In genomic region chr10:43398939-43399871, GRCh38 we compare ENCODE assay signal across 1 cellular context.
TF ChIP-seq lines count a peak whose summit lies in the region.

No MANE protein-coding gene starts in this region.

TF ChIP-seq in HepG2, 621 proteins besides CTCF, POLR2A, EP300 and RAD21 (continues in another document):
- TF ChIP-seq LCORL (IDR thresholded peaks at IDR 0.05) (no peak), LCORL (CRISPR knock-in tag; IDR thresholded peaks at IDR 0.05) (peak; percentile 55), HMG20A (CRISPR knock-in tag; IDR thresholded peaks at IDR 0.05; ENCODE audit: borderline replicate concordance) (peak; percentile 44; the same call in 1 of the 2 replicates), ZNF564 (CRISPR knock-in tag; IDR thresholded peaks at IDR 0.05) (no peak), ZNF460 (CRISPR knock-in tag; IDR thresholded peaks at IDR 0.05; ENCODE audit: borderline replicate concordance) (no peak), ZNF362 (CRISPR knock-in tag; IDR thresholded peaks at IDR 0.05; ENCODE audit: borderline replicate concordance) (peak; percentile 24; the same call in 1 of the 2 replicates), TEF (CRISPR knock-in tag; IDR thresholded peaks at IDR 0.05) (no peak), ZNF770 (CRISPR knock-in tag; IDR thresholded peaks at IDR 0.05) (peak; percentile 68; the same call in 1 of the 2 replicates), GATAD1 (CRISPR knock-in tag; IDR thresholded peaks at IDR 0.05) (peak; percentile 69), CREM (IDR thresholded peaks at IDR 0.05) (peak; percentile 42; the same call in 1 of the 2 replicates), CREM (CRISPR knock-in tag; IDR thresholded peaks at IDR 0.05) (no peak), CEBPG (CRISPR knock-in tag; IDR thresholded peaks at IDR 0.05) (peak; percentile 97), SOX13 (IDR thresholded peaks at IDR 0.05) (peak; percentile 51; the same call in 1 of the 2 replicates), SOX13 (CRISPR knock-in tag; conservative IDR thresholded peaks at IDR 0.05 in 1 of 2, IDR thresholded peaks at IDR 0.05 in 1 of 2) (peak in 1 of 2 experiments; percentile 79; a peak in 2 of 4 replicates), HCFC1 (IDR thresholded peaks at IDR 0.05; ENCODE audit: low read depth, low read length) (no peak), PATZ1 (CRISPR knock-in tag; IDR thresholded peaks at IDR 0.05) (0 out of 2 replicates have a peak, but pooled peaks have one; percentile 24), TP53 (CRISPR knock-in tag; conservative IDR thresholded peaks at IDR 0.05) (no peak), ZHX1 (CRISPR knock-in tag; IDR thresholded peaks at IDR 0.05; ENCODE audit: low read depth) (0 out of 2 replicates have a peak, but pooled peaks have one; percentile 30), ZKSCAN5 (CRISPR knock-in tag; IDR thresholded peaks at IDR 0.05) (no peak), HOXA5 (CRISPR knock-in tag; IDR thresholded peaks at IDR 0.05) (no peak), ARNTL (CRISPR knock-in tag; IDR thresholded peaks at IDR 0.05) (peak; percentile 62; the same call in 1 of the 2 replicates), HNRNPL (IDR thresholded peaks at IDR 0.05; ENCODE audit: low read depth, low read length) (no peak), ZNF577 (CRISPR knock-in tag; IDR thresholded peaks at IDR 0.05; ENCODE audit: borderline replicate concordance, low read depth) (no peak), PITX1 (CRISPR knock-in tag; IDR thresholded peaks at IDR 0.05) (peak; percentile 52; the same call in 1 of the 2 replicates), ZNF766 (CRISPR knock-in tag; IDR thresholded peaks at IDR 0.05; ENCODE audit: borderline replicate concordance) (no peak), DNMT1 (CRISPR knock-in tag; IDR thresholded peaks at IDR 0.05) (no peak), ZNF710 (CRISPR knock-in tag; IDR thresholded peaks at IDR 0.05; ENCODE audit: borderline replicate concordance) (0 out of 2 replicates have a peak, but pooled peaks have one; percentile 28), MEF2D (CRISPR knock-in tag; IDR thresholded peaks at IDR 0.05) (no peak), FOXK1 (CRISPR knock-in tag; IDR thresholded peaks at IDR 0.05; ENCODE audit: borderline replicate concordance, low read depth) (0 out of 2 replicates have a peak, but pooled peaks have one; percentile 32), FOSL2 (CRISPR knock-in tag; IDR thresholded peaks at IDR 0.05) (peak; percentile 64; the same call in 1 of the 2 replicates), TEAD3 (CRISPR knock-in tag; optimal IDR thresholded peaks at IDR 0.05; ENCODE audit: borderline replicate concordance) (peak; percentile 70), RBM22 (optimal IDR thresholded peaks at IDR 0.05; ENCODE audit: low read length) (no peak), ZNF276 (CRISPR knock-in tag; IDR thresholded peaks at IDR 0.05; ENCODE audit: low read depth) (no peak), YEATS2 (CRISPR knock-in tag; IDR thresholded peaks at IDR 0.05; ENCODE audit: borderline replicate concordance) (0 out of 2 replicates have a peak, but pooled peaks have one; percentile 15), JDP2 (CRISPR knock-in tag; IDR thresholded peaks at IDR 0.05; ENCODE audit: borderline replicate concordance) (no peak), RXRB (CRISPR knock-in tag; IDR thresholded peaks at IDR 0.05; ENCODE audit: borderline replicate concordance) (peak; percentile 52; the same call in 1 of the 2 replicates), HNF4G (IDR thresholded peaks at IDR 0.05; ENCODE audit: borderline replicate concordance, low read depth, low read length) (peak; percentile 59; the same call in 1 of the 2 replicates), HNF4G (CRISPR knock-in tag; IDR thresholded peaks at IDR 0.05; ENCODE audit: borderline replicate concordance, low read depth) (no peak), SETDB1 (CRISPR knock-in tag; IDR thresholded peaks at IDR 0.05; ENCODE audit: borderline replicate concordance) (no peak)
- TF ChIP-seq, protein P1, sequence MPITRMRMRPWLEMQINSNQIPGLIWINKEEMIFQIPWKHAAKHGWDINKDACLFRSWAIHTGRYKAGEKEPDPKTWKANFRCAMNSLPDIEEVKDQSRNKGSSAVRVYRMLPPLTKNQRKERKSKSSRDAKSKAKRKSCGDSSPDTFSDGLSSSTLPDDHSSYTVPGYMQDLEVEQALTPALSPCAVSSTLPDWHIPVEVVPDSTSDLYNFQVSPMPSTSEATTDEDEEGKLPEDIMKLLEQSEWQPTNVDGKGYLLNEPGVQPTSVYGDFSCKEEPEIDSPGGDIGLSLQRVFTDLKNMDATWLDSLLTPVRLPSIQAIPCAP (CRISPR knock-in tag; IDR thresholded peaks at IDR 0.05; ENCODE audit: low read depth) = no peak
- TF ChIP-seq, protein P2, sequence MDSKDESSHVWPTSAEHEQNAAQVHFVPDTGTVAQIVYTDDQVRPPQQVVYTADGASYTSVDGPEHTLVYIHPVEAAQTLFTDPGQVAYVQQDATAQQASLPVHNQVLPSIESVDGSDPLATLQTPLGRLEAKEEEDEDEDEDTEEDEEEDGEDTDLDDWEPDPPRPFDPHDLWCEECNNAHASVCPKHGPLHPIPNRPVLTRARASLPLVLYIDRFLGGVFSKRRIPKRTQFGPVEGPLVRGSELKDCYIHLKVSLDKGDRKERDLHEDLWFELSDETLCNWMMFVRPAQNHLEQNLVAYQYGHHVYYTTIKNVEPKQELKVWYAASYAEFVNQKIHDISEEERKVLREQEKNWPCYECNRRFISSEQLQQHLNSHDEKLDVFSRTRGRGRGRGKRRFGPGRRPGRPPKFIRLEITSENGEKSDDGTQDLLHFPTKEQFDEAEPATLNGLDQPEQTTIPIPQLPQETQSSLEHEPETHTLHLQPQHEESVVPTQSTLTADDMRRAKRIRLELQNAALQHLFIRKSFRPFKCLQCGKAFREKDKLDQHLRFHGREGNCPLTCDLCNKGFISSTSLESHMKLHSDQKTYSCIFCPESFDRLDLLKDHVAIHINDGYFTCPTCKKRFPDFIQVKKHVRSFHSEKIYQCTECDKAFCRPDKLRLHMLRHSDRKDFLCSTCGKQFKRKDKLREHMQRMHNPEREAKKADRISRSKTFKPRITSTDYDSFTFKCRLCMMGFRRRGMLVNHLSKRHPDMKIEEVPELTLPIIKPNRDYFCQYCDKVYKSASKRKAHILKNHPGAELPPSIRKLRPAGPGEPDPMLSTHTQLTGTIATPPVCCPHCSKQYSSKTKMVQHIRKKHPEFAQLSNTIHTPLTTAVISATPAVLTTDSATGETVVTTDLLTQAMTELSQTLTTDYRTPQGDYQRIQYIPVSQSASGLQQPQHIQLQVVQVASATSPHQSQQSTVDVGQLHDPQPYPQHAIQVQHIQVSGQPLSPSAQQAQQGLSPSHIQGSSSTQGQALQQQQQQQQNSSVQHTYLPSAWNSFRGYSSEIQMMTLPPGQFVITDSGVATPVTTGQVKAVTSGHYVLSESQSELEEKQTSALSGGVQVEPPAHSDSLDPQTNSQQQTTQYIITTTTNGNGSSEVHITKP (CRISPR knock-in tag; IDR thresholded peaks at IDR 0.05; ENCODE audit: low read depth) = 0 out of 2 replicates have a peak, but pooled peaks have one; percentile 26
- TF ChIP-seq, protein P3, sequence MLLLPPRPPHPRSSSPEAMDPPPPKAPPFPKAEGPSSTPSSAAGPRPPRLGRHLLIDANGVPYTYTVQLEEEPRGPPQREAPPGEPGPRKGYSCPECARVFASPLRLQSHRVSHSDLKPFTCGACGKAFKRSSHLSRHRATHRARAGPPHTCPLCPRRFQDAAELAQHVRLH (CRISPR knock-in tag; IDR thresholded peaks at IDR 0.05; ENCODE audit: borderline replicate concordance, low read depth) = peak; percentile 53; the same call in 1 of the 2 replicates
- TF ChIP-seq, protein P4, sequence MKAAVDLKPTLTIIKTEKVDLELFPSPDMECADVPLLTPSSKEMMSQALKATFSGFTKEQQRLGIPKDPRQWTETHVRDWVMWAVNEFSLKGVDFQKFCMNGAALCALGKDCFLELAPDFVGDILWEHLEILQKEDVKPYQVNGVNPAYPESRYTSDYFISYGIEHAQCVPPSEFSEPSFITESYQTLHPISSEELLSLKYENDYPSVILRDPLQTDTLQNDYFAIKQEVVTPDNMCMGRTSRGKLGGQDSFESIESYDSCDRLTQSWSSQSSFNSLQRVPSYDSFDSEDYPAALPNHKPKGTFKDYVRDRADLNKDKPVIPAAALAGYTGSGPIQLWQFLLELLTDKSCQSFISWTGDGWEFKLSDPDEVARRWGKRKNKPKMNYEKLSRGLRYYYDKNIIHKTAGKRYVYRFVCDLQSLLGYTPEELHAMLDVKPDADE (CRISPR knock-in tag; IDR thresholded peaks at IDR 0.05) = no peak
